ENCODE assay signal across 9 cellular contexts in the genomic region with DNA sequence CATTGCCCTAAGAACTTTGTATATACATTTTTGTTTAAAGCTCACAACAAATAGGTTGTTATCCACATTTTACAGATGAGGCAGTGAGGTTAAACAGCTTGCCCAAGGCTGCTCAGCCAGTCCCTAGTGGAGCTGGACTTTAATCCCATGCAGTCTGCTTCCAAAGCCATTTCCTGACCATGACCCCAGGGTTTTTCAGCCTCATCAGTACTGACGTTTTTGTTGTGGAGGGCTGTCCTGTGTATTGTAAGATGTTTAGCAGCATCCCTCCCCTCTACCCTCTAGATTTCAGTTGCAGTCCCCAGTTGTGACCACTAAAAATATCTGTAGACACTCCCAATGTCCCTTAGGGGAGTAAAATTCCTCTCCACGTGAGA. TPM values are rescaled to one million over a fixed set of nuclear protein-coding genes. Genes with fewer than 3 reads are reported as not detected.
DNase-seq lines count a peak whose midpoint lies in the region; ATAC-seq and TF ChIP-seq lines count a peak whose summit lies in the region.
"Had no signal": no experiment of that assay in that cellular context is flagged by ENCODE, and none has a peak within 500 bp of the region (broad histone marks: within the 10 kb centered on the region; RNA-seq: fewer than 3 reads in every experiment).

No MANE protein-coding gene starts in this region.

- no peaks in the 10 kb centered on the region for H4K20me1 ChIP-seq in GM23248 (ENCODE audit: insufficient read depth)
- H4K20me1 ChIP-seq in PC-3 (ENCODE audit: low read length), result no peaks in the 10 kb centered on the region

- WGBS in GM23248 (ENCODE audit: low coverage in 1 of 2, low lambda C conversion rate in 2 of 2, missing lambda C conversion rate in 2 of 2), 2 experiments, result 47 to 51% methylated on average over 2 of the region's 2 CpGs
- 44 to 50% methylated on average over 1 to 2 of the region's 2 CpGs for WGBS in transverse colon (ENCODE audit: low coverage in 1 of 2), 2 donors

- no peaks in the 10 kb centered on the region for H3K9me3 ChIP-seq in GM23248 (ENCODE audit: low read depth)
- no peaks in the 10 kb centered on the region for H3K9me3 ChIP-seq in transverse colon
- no peaks in the 10 kb centered on the region for H3K9me3 ChIP-seq in PC-3 (ENCODE audit: low read length)

- no peak for ATAC-seq in HG03442 (IDR thresholded peaks at IDR 0.05; ENCODE audit: unreplicated experiment)
- ATAC-seq in PC-3, result no peak
- ATAC-seq: HCT116 had no signal

- H3K79me2 ChIP-seq in GM23248 (ENCODE audit: insufficient read depth) (no peaks in the 10 kb centered on the region), PC-3 (ENCODE audit: low read length) (no peaks in the 10 kb centered on the region)

- no peak for TF ChIP-seq EP300 in transverse colon (IDR thresholded peaks at IDR 0.05; ENCODE audit: low read depth)

- CTCF ChIA-PET in PC-3 (lab: Charles Lee), result interaction anchor here (0.7 kb wide), 1 partner anchor 82 kb away, joined by 3 read pairs; no protein-coding TSS in a partner anchor

- H3F3A ChIP-seq in GM23248 (ENCODE audit: insufficient read depth), result no peaks in the 10 kb centered on the region
- no peaks in the 10 kb centered on the region for H3F3A ChIP-seq in PC-3 (ENCODE audit: low read length, unreplicated experiment)

- no peaks in the 10 kb centered on the region for H3K9me2 ChIP-seq in GM23248 (ENCODE audit: insufficient read depth)
- no peaks in the 10 kb centered on the region for H3K9me2 ChIP-seq in PC-3 (replicated peaks; ENCODE audit: low read length)

- H3K27me3 ChIP-seq in GM23248 (replicated peaks; ENCODE audit: insufficient read depth) (no peaks in the 10 kb centered on the region), transverse colon (no peaks in the 10 kb centered on the region), PC-3 (ENCODE audit: low read length) (no peaks in the 10 kb centered on the region)

- no peak overlapping the region for H3K4me2 ChIP-seq in GM23248 (ENCODE audit: unreplicated experiment)
- no peak overlapping the region for H3K4me2 ChIP-seq in PC-3 (ENCODE audit: low read length)

- H3K4me3 ChIP-seq in GM23248 (no peak overlapping the region; the same call in 1 of the 2 replicates), transverse colon (no peak overlapping the region), PC-3 (ENCODE audit: low read length) (no peak overlapping the region)

- H3K36me3 ChIP-seq in GM23248 (ENCODE audit: low read depth) (no peaks in the 10 kb centered on the region), transverse colon (no peaks in the 10 kb centered on the region), PC-3 (ENCODE audit: low read depth, low read length) (no peaks in the 10 kb centered on the region)

- no TSS peak for BruUV-seq in PC-3 (replicated peaks; lab: Mats Ljungman, UMichigan)

- H2AFZ ChIP-seq in GM23248 (peak overlapping the region; percentile 70), PC-3 (ENCODE audit: low read length) (no peak overlapping the region)

- H3K4me1 ChIP-seq in GM23248 (ENCODE audit: insufficient read depth), result peaks cover 40% of the 10 kb centered on the region
- peaks cover 11 to 38% (median 17%) of the 10 kb centered on the region in 4 donors for H3K4me1 ChIP-seq in transverse colon
- H3K4me1 ChIP-seq in PC-3 (ENCODE audit: insufficient read depth, low read length), result peaks cover 14% of the 10 kb centered on the region

- H3K9ac ChIP-seq in GM23248, result no peak overlapping the region
- H3K9ac ChIP-seq in PC-3 (ENCODE audit: low read length), result no peak overlapping the region

- no peak for DNase-seq in GM23248
- peak; percentile 7 for DNase-seq in RPMI8226
- peak; percentile 48 for DNase-seq in left kidney (ENCODE audit: low read depth, low spot score)
- no peak for DNase-seq in transverse colon
- no peak for DNase-seq in PC-3
- DNase-seq in NK-92 treated with Interleukin-12 subunit alpha and Interleukin-12 subunit beta, amount 100 ng/mL, for 24 hours (lab: John Stamatoyannopoulos, UW), result no peak
- DNase-seq: immature natural killer cell had no signal

- TF ChIP-seq POLR2A in transverse colon (IDR thresholded peaks at IDR 0.05), result no peak

- no peak overlapping the region for H3K27ac ChIP-seq in GM23248
- peak overlapping the region; percentile 23 to 58 (median 40) for H3K27ac ChIP-seq in transverse colon
- H3K27ac ChIP-seq in PC-3 (ENCODE audit: low read length), result no peak overlapping the region

- TF ChIP-seq CTCF in transverse colon (IDR thresholded peaks at IDR 0.05) (no peak), PC-3 (conservative IDR thresholded peaks at IDR 0.05; ENCODE audit: low read depth, low read length) (no peak)

- in situ Hi-C loops in GM23248 (cut with MboI), result loop anchor here (5.0 kb wide), 1 partner anchor 253 kb away; no protein-coding TSS in a partner anchor
- in situ Hi-C loops in transverse colon (cut with MboI; ENCODE audit: low pct_ligation_motif_present in 1 of 4, low pct_unique_long_range_greater_than_20kb in 1 of 4, low sequenced_read_pairs in 3 of 4), result loop anchor here in 1 of 4 donors (25.0 kb wide), 1 partner anchor 203 kb away; no protein-coding TSS in a partner anchor

- POLR2A ChIA-PET in PC-3 (lab: Charles Lee; ENCODE audit: unreplicated experiment), result no interaction called here

- intact Hi-C loops in transverse colon (cut with DNase I; ENCODE audit: low total_unique reads), result no loop called here
- intact Hi-C loops in PC-3 (cut with micrococcal nuclease), result loop anchor here (10.0 kb wide), 1 partner anchor 745 kb away; no protein-coding TSS in a partner anchor

RNA-seq across cellular contexts. Expression of a gene that starts 30.3 kb away (rescaled TPM):
- not detected in 2 replicates for total RNA-seq in GM23248 (2014; rRNA removed; shearing (Covaris generic))
- polyA plus RNA-seq in GM23248 (2016; fragmentation: Nextera tagmentation; extraction: Ambion mirVana), result not detected in 2 replicates
- total RNA-seq in transverse colon (not detected), PC-3 (2014; rRNA removed) (not detected in 2 replicates)
- polyA plus RNA-seq: immature natural killer cell had no signal

RNA-seq across cellular contexts. Expression of a gene that starts 53.6 kb away (rescaled TPM):
- 18.3 and 27.8 TPM in 2 replicates for total RNA-seq in GM23248 (2014; rRNA removed; shearing (Covaris generic))
- 29.3 and 32.7 TPM in 2 replicates for polyA plus RNA-seq in GM23248 (2016; fragmentation: Nextera tagmentation; extraction: Ambion mirVana)
- total RNA-seq in transverse colon (10 to 100 TPM in 3 of 4 donors, 1 to 10 TPM in 1; 9.8 to 43.8 (median 22.8) TPM), PC-3 (2014; rRNA removed) (57.5 and 70.5 TPM in 2 replicates)

Comparison
In these comparisons a context has a peak if more than half of its experiments do, and no peak if none do; other contexts are left out.
1. DNase-seq: peak in RPMI8226 (single experiment) and left kidney (single experiment); none in GM23248 (single experiment), transverse colon (single experiment), PC-3 (single experiment) and NK-92 treated with Interleukin-12 subunit alpha and Interleukin-12 subunit beta, amount 100 ng/mL, for 24 hours (single experiment).
2. H3K27ac ChIP-seq: peak in transverse colon (4 of 4); none in GM23248 (single experiment) and PC-3 (single experiment).